In the genomic region with DNA sequence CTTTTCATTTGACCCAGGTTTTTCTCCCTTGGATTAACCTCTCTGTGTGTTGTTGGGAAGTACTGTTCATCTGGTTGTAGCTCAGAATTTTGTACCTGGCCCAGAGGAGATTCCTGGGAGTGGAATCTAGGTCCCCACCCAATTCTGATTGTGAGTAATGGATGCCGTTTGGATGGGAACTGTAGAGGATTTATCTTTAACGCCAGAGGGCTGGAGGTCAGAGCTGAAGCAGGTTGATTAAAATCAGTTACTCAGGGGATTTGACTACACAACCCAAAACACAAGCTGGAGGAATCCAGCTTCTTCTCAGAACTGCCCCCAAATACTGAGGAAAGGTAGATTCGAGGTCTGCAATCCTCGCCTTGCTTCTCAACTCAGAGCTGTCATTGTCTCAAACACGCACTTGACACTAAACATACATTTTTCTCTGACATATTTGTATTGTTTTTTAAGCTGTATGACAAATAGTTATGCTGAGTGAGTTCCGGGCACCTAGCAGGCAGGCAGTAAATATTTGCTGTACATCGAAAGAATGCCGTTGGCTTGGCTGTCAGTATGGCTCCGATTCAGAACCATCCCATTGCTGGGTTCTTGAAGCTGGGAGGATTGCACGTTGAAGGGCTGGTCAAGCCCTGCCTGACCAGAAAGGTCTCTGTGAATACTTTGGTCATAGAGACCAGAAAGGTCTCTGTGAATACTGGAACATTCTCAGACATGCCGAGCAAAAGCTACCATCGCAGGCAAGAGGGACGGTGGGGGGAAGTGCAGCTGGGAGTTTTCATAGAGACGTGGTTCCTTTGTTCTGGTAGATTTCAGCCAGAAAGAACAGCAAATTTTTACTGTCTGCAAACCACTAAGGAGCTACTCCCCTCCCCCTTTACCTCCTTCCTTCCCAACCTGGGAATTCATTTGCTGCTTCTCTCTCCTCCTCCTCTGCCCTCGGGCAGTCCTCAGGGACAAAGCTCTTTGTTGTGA, we compare ENCODE assay signal across 1 cellular context.
TF ChIP-seq lines count a peak whose summit lies in the region.

No MANE protein-coding gene starts in this region.

TF ChIP-seq in A549, 52 proteins besides CTCF, POLR2A, EP300 and RAD21 (continued from another document):
- TF ChIP-seq CHD2 (IDR thresholded peaks at IDR 0.05; ENCODE audit: low read length, partially characterized antibody), result no peak
- TF ChIP-seq ZSCAN20 (CRISPR knock-in tag; IDR thresholded peaks at IDR 0.05), result no peak
- no peak for TF ChIP-seq HOXB5 (CRISPR knock-in tag; IDR thresholded peaks at IDR 0.05)
TF ChIP-seq in A549: peak in this region for 0.
